8 cellular contexts compared by ENCODE assay signal in the genomic region with DNA sequence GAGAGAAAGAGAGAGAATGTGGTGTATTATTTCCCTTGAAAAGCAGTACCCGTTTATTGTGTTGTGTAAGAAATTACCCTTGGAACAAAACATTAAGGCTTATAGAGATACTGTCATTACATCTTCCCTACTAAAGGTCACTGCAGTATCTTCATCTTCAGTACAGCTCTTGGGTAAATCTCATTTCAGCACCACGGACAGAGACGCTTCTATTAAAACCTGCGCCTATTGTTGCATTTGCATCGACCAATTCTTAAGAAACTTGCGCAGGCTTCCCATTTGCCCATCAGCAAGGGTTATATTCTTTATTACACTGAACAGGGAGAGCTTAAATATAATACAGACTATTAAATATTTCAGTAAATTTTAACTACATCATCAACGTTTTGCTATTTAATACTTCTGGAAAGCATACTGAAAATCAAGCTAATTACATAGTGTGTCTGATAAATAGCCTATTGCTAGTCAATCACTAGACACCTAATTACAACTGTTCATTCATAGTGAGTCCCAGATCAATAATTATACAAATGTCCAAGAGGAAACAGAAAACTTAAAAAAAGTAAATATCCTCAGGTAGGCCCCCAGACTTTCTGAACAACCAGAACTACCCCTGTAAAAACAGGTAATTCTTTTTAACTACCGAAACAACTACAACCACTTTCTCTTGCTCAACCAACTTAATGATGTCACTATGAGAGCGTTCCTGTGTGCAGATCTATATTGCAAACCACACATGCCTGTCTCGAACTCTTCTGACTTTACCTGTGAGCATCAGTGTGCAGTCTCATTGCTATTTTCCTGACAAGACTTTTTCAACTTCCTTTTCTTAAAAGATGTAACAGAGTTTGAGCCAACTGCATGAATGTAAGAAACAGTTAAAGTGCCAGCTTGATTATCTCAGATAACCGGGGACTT.
DNase-seq lines count a peak whose midpoint lies in the region; ATAC-seq and TF ChIP-seq lines count a peak whose summit lies in the region.

No MANE protein-coding gene starts in this region.

- H3K4me3 ChIP-seq in brain microvascular endothelial cell (ENCODE audit: low read depth, low read length) (peak overlapping the region; percentile 69), mesodermal cell (ENCODE audit: extremely low read depth, insufficient read depth, low read length, poor library complexity, severe bottlenecking) (peak overlapping the region; percentile 68), spleen (no peak overlapping the region)

- WGBS in mesodermal cell (ENCODE audit: insufficient coverage in 2 of 2), 2 experiments: 40 to 46% methylated on average over 5 to 6 of the region's 11 CpGs
- WGBS in spleen, 5 donors: 27 to 35% (median 31%) methylated on average over 11 of the region's 11 CpGs

- no peak for TF ChIP-seq POLR2A in spleen (IDR thresholded peaks at IDR 0.05)

- H3K36me3 ChIP-seq in brain microvascular endothelial cell (replicated peaks): no peaks in the 10 kb centered on the region
- no peaks in the 10 kb centered on the region for H3K36me3 ChIP-seq in mesodermal cell (ENCODE audit: control insufficient read depth, insufficient read depth, low read length)
- H3K36me3 ChIP-seq in spleen: no peaks in the 10 kb centered on the region

- H3K4me1 ChIP-seq in mesodermal cell (ENCODE audit: control insufficient read depth, insufficient read depth, low read length, poor library complexity, severe bottlenecking) (peaks cover 6% of the 10 kb centered on the region), spleen (peaks cover 0 to 29% (median 14%) of the 10 kb centered on the region in 6 donors)

- H3K9me3 ChIP-seq in mesodermal cell (ENCODE audit: control insufficient read depth, low read length): no peaks in the 10 kb centered on the region
- no peaks in the 10 kb centered on the region for H3K9me3 ChIP-seq in spleen

- intact Hi-C loops in spleen (cut with DNase I; ENCODE audit: low total_unique reads): no loop called here

- DNase-seq in GM04504 (ENCODE audit: low read depth) (peak; percentile 57), NCI-H1417 (lab: John Stamatoyannopoulos, UW) (peak; percentile 71 to 95 (median 86)), brain microvascular endothelial cell (peak; percentile 56), spleen (no peak), GDM1 (lab: John Stamatoyannopoulos, UW) (no peak)

- in situ Hi-C loops in brain microvascular endothelial cell (cut with HindIII; ENCODE audit: low pct_ligation_motif_present, low sequenced_read_pairs): no loop called here

- peaks cover 5% of the 10 kb centered on the region for H3K27me3 ChIP-seq in brain microvascular endothelial cell (replicated peaks)
- peaks cover 4 to 63% (median 36%) of the 10 kb centered on the region in 7 donors for H3K27me3 ChIP-seq in spleen (replicated peaks in 1 of 7)

- no peak for ATAC-seq in HG02938 (IDR thresholded peaks at IDR 0.05; ENCODE audit: unreplicated experiment)
- no peak for ATAC-seq in GM21515 (IDR thresholded peaks at IDR 0.05; ENCODE audit: unreplicated experiment)

- H3K27ac ChIP-seq in brain microvascular endothelial cell (no peak overlapping the region), mesodermal cell (ENCODE audit: low read depth, low read length, severe bottlenecking) (no peak overlapping the region), spleen (no peak overlapping the region)

- TF ChIP-seq CTCF in brain microvascular endothelial cell (IDR thresholded peaks at IDR 0.05; ENCODE audit: low read depth, low read length, missing control alignments): no peak
- no peak for TF ChIP-seq CTCF in spleen (IDR thresholded peaks at IDR 0.05 in 8 of 11, conservative IDR thresholded peaks at IDR 0.05 in 3 of 11)

Comparison
In these comparisons a context has a peak if more than half of its experiments do, and no peak if none do; other contexts are left out.
1. DNase-seq: peak in GM04504 (single experiment), NCI-H1417 (3 of 3) and brain microvascular endothelial cell (single experiment); none in spleen (single experiment) and GDM1 (single experiment).
2. H3K4me3 ChIP-seq: peak in brain microvascular endothelial cell (single experiment) and mesodermal cell (single experiment); none in spleen (0 of 8).